18 cellular contexts compared by ENCODE assay signal in genomic region chr3:152293607-152294006, GRCh38. TPM values are rescaled to one million over a fixed set of nuclear protein-coding genes. Genes with fewer than 3 reads are reported as not detected.
DNase-seq lines count a peak whose midpoint lies in the region; ATAC-seq and TF ChIP-seq lines count a peak whose summit lies in the region.
"Had no signal": no experiment of that assay in that cellular context is flagged by ENCODE, and none has a peak within 500 bp of the region (broad histone marks: within the 10 kb centered on the region; RNA-seq: fewer than 3 reads in every experiment).

No MANE protein-coding gene starts in this region.

- no peak for ATAC-seq in activated CD8-positive, alpha-beta memory T cell treated with anti-CD3 and anti-CD28 coated beads, Interleukin-2, amount 10 ng/mL, durations not matched to agents 7 days and 5 days
- ATAC-seq in psoas muscle, result no peak
- ATAC-seq in HG03521 (IDR thresholded peaks at IDR 0.05; ENCODE audit: unreplicated experiment), result no peak
- no peak for ATAC-seq in GM21515 (IDR thresholded peaks at IDR 0.05; ENCODE audit: unreplicated experiment)
- ATAC-seq: PC-3, upper lobe of right lung had no signal

- CTCF ChIA-PET in activated CD8-positive, alpha-beta memory T cell treated with anti-CD3 and anti-CD28 coated beads, Interleukin-2, amount 10 ng/mL, durations not matched to agents 7 days and 5 days (lab: Charles Lee), result no interaction called here

- no peak overlapping the region for H3K4me3 Mint-ChIP-seq in activated CD8-positive, alpha-beta memory T cell treated with anti-CD3 and anti-CD28 coated beads, Interleukin-2, amount 10 ng/mL, durations not matched to agents 7 days and 5 days

- peaks cover 90% of the 10 kb centered on the region for H3K4me1 ChIP-seq in Karpas-422 (ENCODE audit: low read length)
- H3K4me1 ChIP-seq in psoas muscle, result peaks cover 92% of the 10 kb centered on the region

- no peak overlapping the region for H3K9ac ChIP-seq in Karpas-422 (ENCODE audit: low read length)

- peaks cover 71% of the 10 kb centered on the region for H3K4me1 Mint-ChIP-seq in activated CD8-positive, alpha-beta memory T cell treated with anti-CD3 and anti-CD28 coated beads, Interleukin-2, amount 10 ng/mL, durations not matched to agents 7 days and 5 days

- H3K27me3 ChIP-seq in Karpas-422 (ENCODE audit: low read length) (no peaks in the 10 kb centered on the region), psoas muscle (ENCODE audit: insufficient read depth in 3 of 3, low read length in 2 of 3) (no peaks in the 10 kb centered on the region)
- H3K27me3 ChIP-seq: upper lobe of right lung had no signal

- no peak for DNase-seq in activated CD8-positive, alpha-beta memory T cell treated with anti-CD3 and anti-CD28 coated beads, Interleukin-2, amount 10 ng/mL, durations not matched to agents 7 days and 5 days
- no peak for DNase-seq in activated CD8-positive, alpha-beta memory T cell treated with anti-CD3 and anti-CD28 coated beads, Interleukin-2, amount 50 U/mL, for 4 hours
- DNase-seq in Karpas-422 (no peak), coronary artery (ENCODE audit: low spot score) (no peak), psoas muscle (no peak), midbrain (lab: John Stamatoyannopoulos, UW) (no peak)
- DNase-seq: activated CD4-positive, alpha-beta T cell treated with anti-CD3 and anti-CD28 coated beads for 48 hours; cortex of kidney; NCI-H146; NCI-H2171; NCI-H69; PC-3; SHP77 treated with DMSO at 0.1 percent for 48 hours; stimulated activated CD4-positive, alpha-beta T cell treated with anti-CD3 and anti-CD28 coated beads, Interleukin-4, amount 100 ng/mL, for 1 hour; T-helper 1 cell; upper lobe of right lung had no signal

- H3K27ac ChIP-seq in Karpas-422 (ENCODE audit: low read length) (peak overlapping the region; percentile 30), coronary artery (no peak overlapping the region), psoas muscle (peak overlapping the region; percentile 94)
- H3K27ac ChIP-seq: upper lobe of right lung had no signal

- peak overlapping the region; percentile 3 for H3K4me2 ChIP-seq in Karpas-422 (ENCODE audit: low read depth, low read length, poor library complexity, severe bottlenecking)

- H3K9me3 ChIP-seq in Karpas-422 (ENCODE audit: low read length) (no peaks in the 10 kb centered on the region), psoas muscle (no peaks in the 10 kb centered on the region)
- H3K9me3 ChIP-seq: upper lobe of right lung had no signal

- H3K4me3 ChIP-seq in Karpas-422 (ENCODE audit: low read length), result no peak overlapping the region
- peak overlapping the region; percentile 31 for H3K4me3 ChIP-seq in coronary artery
- H3K4me3 ChIP-seq in psoas muscle, result peak overlapping the region; percentile 13
- H3K4me3 ChIP-seq: upper lobe of right lung had no signal

- H3K36me3 ChIP-seq in Karpas-422 (ENCODE audit: insufficient read depth, low read length) (no peaks in the 10 kb centered on the region), psoas muscle (ENCODE audit: insufficient read depth in 1 of 2, low read depth in 1 of 2) (no peaks in the 10 kb centered on the region)
- H3K36me3 ChIP-seq: upper lobe of right lung had no signal

- peaks cover 27% of the 10 kb centered on the region for H3K36me3 Mint-ChIP-seq in activated CD8-positive, alpha-beta memory T cell treated with anti-CD3 and anti-CD28 coated beads, Interleukin-2, amount 10 ng/mL, durations not matched to agents 7 days and 5 days

- H3K79me2 ChIP-seq in Karpas-422 (ENCODE audit: low read length), result peaks cover 100% of the 10 kb centered on the region

- 71 to 79% (median 74%) methylated on average over 1 of the region's 1 CpG for WGBS in psoas muscle, 3 donors

- H3K27ac Mint-ChIP-seq in activated CD8-positive, alpha-beta memory T cell treated with anti-CD3 and anti-CD28 coated beads, Interleukin-2, amount 10 ng/mL, durations not matched to agents 7 days and 5 days, result peak overlapping the region; percentile 63

- no peaks in the 10 kb centered on the region for H3K9me3 Mint-ChIP-seq in activated CD8-positive, alpha-beta memory T cell treated with anti-CD3 and anti-CD28 coated beads, Interleukin-2, amount 10 ng/mL, durations not matched to agents 7 days and 5 days (ENCODE audit: low read depth)

- no peaks in the 10 kb centered on the region for H3K9me2 ChIP-seq in Karpas-422 (replicated peaks; ENCODE audit: insufficient read depth, low read length)

- intact Hi-C loops in psoas muscle (cut with DNase I), result no loop called here

- H4K20me1 ChIP-seq in Karpas-422 (ENCODE audit: insufficient read depth, low read depth, low read length), result 0 out of 2 replicates have a peak, but pooled peaks cover 11% of the 10 kb centered on the region

- no peak for TF ChIP-seq CTCF in coronary artery (IDR thresholded peaks at IDR 0.05)
- TF ChIP-seq CTCF in psoas muscle (IDR thresholded peaks at IDR 0.05), result no peak

- H2AFZ ChIP-seq in Karpas-422 (ENCODE audit: low read length), result no peak overlapping the region

- no peaks in the 10 kb centered on the region for H3K27me3 Mint-ChIP-seq in activated CD8-positive, alpha-beta memory T cell treated with anti-CD3 and anti-CD28 coated beads, Interleukin-2, amount 10 ng/mL, durations not matched to agents 7 days and 5 days

RNA-seq across cellular contexts. Expression of gene MBNL1, which starts 24.9 kb away (rescaled TPM):
- total RNA-seq in activated CD8-positive, alpha-beta memory T cell treated with anti-CD3 and anti-CD28 coated beads, Interleukin-2, amount 10 ng/mL, durations not matched to agents 7 days and 5 days, result 100 to 1,000 TPM; 370 to 398 TPM
- 172 and 265 TPM in 2 replicates for total RNA-seq in Karpas-422 (2014; rRNA removed; shearing (Covaris generic); ENCODE audit: low replicate concordance)
- total RNA-seq in psoas muscle, result 100 to 1,000 TPM; 179 to 281 (median 242) TPM
- polyA plus RNA-seq in psoas muscle, result 100 to 1,000 TPM in 2 of 3 donors, 10 to 100 TPM in 1; 27.4 to 168 (median 108) TPM

Comparison
In these comparisons a context has a peak if more than half of its experiments do, and no peak if none do; other contexts are left out.
1. H3K27ac ChIP-seq: peak in Karpas-422 (single experiment) and psoas muscle (single experiment); none in coronary artery (0 of 2).